19 cellular contexts compared by ENCODE assay signal in the genomic region with DNA sequence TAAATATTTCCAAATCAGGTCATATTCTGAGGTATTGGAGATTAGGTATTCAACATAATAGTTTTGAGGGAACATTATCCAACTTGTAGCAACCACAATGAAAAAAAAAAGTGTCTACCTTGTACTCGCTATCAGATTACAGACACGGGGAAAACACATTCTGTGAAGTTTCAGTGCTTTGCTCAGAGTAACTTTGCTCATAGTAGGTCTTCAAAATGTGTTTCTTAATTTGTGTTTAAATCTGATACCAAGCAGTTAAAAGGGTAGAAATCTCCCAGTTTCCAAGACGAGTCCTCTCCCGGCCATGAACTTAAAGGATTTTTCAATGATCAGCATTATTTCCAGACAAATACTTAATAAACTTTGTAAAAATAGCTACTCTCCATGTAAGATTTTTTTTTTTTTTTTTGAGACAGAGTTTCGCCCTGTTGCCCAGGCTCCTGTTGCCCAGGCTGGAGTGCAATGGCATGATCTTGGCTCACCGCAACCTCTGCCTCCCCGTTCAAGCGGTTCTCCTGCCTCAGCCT.
"Had no signal": no experiment of that assay in that cellular context is flagged by ENCODE, and none has a peak within 500 bp of the region (broad histone marks: within the 10 kb centered on the region; RNA-seq: fewer than 3 reads in every experiment).

No MANE protein-coding gene starts in this region.

- ATAC-seq: gastroesophageal sphincter, left colon, left ventricle myocardium superior had no signal

- H3K4me3 Mint-ChIP-seq: naive B cell, type B pancreatic cell had no signal

- DNase-seq: colonic mucosa; dermis blood vessel endothelial cell; esophagus squamous epithelium; foreskin fibroblast; left colon; left ventricle myocardium superior; mesenchymal stem cell; midbrain; naive B cell; small intestine; stimulated activated CD4-positive, alpha-beta T cell treated with anti-CD3 and anti-CD28 coated beads, Interleukin-12 subunit alpha, Interleukin-12 subunit beta, amount 100 ng/mL, for 4 hours; stimulated activated naive CD4-positive, alpha-beta T cell treated with Interleukin-2 at 50 U/mL for 16 hours; thyroid gland had no signal

- H3K9me3 ChIP-seq: colonic mucosa, esophagus squamous epithelium, gastroesophageal sphincter, neutrophil, suprapubic skin, thyroid gland had no signal

- H3K27ac Mint-ChIP-seq: naive B cell, type B pancreatic cell had no signal

- H3K27ac ChIP-seq: colonic mucosa, esophagus squamous epithelium, gastroesophageal sphincter, hepatocyte, neutrophil, suprapubic skin, thyroid gland had no signal

- H3K9me3 Mint-ChIP-seq: naive B cell, type B pancreatic cell had no signal

- H3K27me3 Mint-ChIP-seq: naive B cell, type B pancreatic cell had no signal

- H3K36me3 Mint-ChIP-seq: naive B cell, type B pancreatic cell had no signal

- H3K36me3 ChIP-seq: colonic mucosa, esophagus squamous epithelium, gastroesophageal sphincter, neutrophil, suprapubic skin, thyroid gland had no signal

- H3K4me3 ChIP-seq: colonic mucosa, esophagus squamous epithelium, gastroesophageal sphincter, hepatocyte, lung, suprapubic skin, thyroid gland had no signal

- H3K27me3 ChIP-seq: colonic mucosa, esophagus squamous epithelium, gastroesophageal sphincter, hepatocyte, neutrophil, suprapubic skin, thyroid gland had no signal
